ENCODE assay signal across 15 cellular contexts in the genomic region with DNA sequence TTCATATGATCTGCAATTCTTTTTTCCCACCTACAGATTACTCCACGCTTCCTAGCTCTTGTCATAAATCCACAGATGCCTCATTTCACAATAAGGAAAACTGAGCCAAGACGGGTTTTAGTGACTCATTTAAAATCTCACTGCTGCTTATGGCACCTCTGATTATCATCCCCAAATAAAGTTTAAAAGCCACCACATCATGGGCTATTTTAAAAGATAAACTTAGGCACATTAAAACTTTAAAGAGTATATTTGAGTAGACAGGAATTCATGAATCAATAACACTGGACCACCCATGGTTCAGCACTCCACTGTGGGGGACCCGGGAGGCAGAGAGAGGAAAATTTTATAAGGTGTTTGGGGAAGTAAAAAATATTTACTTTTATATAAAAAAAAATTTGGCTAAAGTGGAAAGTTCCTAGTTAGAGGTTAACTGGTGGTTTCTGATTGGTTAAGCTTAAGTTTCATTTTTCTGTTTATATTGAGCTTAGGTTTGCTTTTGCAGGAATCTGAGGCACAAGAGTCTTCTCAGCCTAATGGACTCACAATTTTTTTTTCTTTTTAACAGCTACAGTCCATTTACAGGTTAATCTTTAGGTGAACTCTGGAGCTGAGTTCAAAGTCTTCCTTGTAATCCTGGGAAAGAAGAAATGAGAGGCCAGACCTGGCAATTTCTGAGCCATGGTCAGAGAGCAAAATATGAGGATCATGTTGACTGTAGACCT. TPM values are rescaled to one million over a fixed set of nuclear protein-coding genes. Genes with fewer than 3 reads are reported as not detected.
DNase-seq lines count a peak whose midpoint lies in the region; ATAC-seq, FAIRE-seq and TF ChIP-seq lines count a peak whose summit lies in the region.
"Had no signal": no experiment of that assay in that cellular context is flagged by ENCODE, and none has a peak within 500 bp of the region (broad histone marks: within the 10 kb centered on the region; RNA-seq: fewer than 3 reads in every experiment).

No MANE protein-coding gene starts in this region.

- H3K9me3 ChIP-seq in pancreas = no peaks in the 10 kb centered on the region
- H3K9me3 ChIP-seq in uterus = no peaks in the 10 kb centered on the region

- H3K4me3 ChIP-seq in BJ (ENCODE audit: low read depth, low read length) (no peak overlapping the region), pancreas (peak overlapping the region in 2 of 4 donors; percentile 13 to 15), uterus (no peak overlapping the region)

- 7 to 17% methylated on average over 3 of the region's 3 CpGs for WGBS in pancreas, 2 donors

- no peaks in the 10 kb centered on the region for H3K36me3 ChIP-seq in BJ (ENCODE audit: control insufficient read depth, insufficient read depth, low read length)
- H3K36me3 ChIP-seq in pancreas = no peaks in the 10 kb centered on the region
- no peaks in the 10 kb centered on the region for H3K36me3 ChIP-seq in uterus

- ATAC-seq in pancreas (peak; percentile 83 to 87 (median 86)), GM21360 (IDR thresholded peaks at IDR 0.05; ENCODE audit: unreplicated experiment) (no peak), GM21423 (IDR thresholded peaks at IDR 0.05; ENCODE audit: unreplicated experiment) (no peak)
- ATAC-seq: stimulated activated naive CD8-positive, alpha-beta T cell treated with anti-CD3 and anti-CD28 coated beads, Interleukin-15, amount 100 ng/mL, for 72 hours had no signal

- H3K27me3 ChIP-seq in BJ (ENCODE audit: control insufficient read depth, insufficient read depth, low read length) (peaks cover 12% of the 10 kb centered on the region), pancreas (no peaks in the 10 kb centered on the region), uterus (no peaks in the 10 kb centered on the region)

- TF ChIP-seq CTCF in BJ (IDR thresholded peaks at IDR 0.05; ENCODE audit: insufficient read depth, low read depth, low read length) = no peak
- TF ChIP-seq CTCF in RWPE1 (conservative IDR thresholded peaks at IDR 0.05; ENCODE audit: low read depth) = no peak
- TF ChIP-seq CTCF in pancreas (IDR thresholded peaks at IDR 0.05) = no peak
- no peak for TF ChIP-seq CTCF in uterus (IDR thresholded peaks at IDR 0.05)

- intact Hi-C loops in pancreas (cut with DNase I) (no loop called here), uterus (cut with DNase I; ENCODE audit: low total_unique reads) (no loop called here)

- H3K4me1 ChIP-seq in pancreas (peaks cover 20 to 25% (median 21%) of the 10 kb centered on the region in 3 donors), uterus (no peaks in the 10 kb centered on the region)

- POLR2A ChIA-PET in BJ (lab: Charles Lee) (interaction anchor here (0.7 kb wide), 1 partner anchor 24 kb away, joined by 4 read pairs; no protein-coding TSS in a partner anchor), RWPE1 (lab: Yijun Ruan, JAX; ENCODE audit: low non-redundant PET) (no interaction called here)

- no peak for FAIRE-seq in pancreas (lab: Jason Lieb, UNC)

- H3K27ac ChIP-seq in RWPE1 (no peak overlapping the region), pancreas (peak overlapping the region; percentile 8 to 78 (median 45)), uterus (no peak overlapping the region)
- H3K27ac ChIP-seq: epithelial cell of prostate had no signal

- CTCF ChIA-PET in BJ (lab: Yijun Ruan, JAX) (interaction anchor here (1.1 to 2.5 kb wide), 6 partner anchors 10 to 49 kb away, joined by 3 to 10 read pairs (median 4); no protein-coding TSS in a partner anchor), RWPE1 (lab: Yijun Ruan, JAX) (interaction anchor here (0.6 to 0.7 kb wide), 2 partner anchors 22 to 179 kb away, joined by 3 read pairs; no protein-coding TSS in a partner anchor)

- no peak for TF ChIP-seq POLR2A in uterus (IDR thresholded peaks at IDR 0.05)

- DNase-seq in BJ (ENCODE audit: low read depth) (peak; percentile 53), RWPE1 (ENCODE audit: low spot score) (peak; percentile 23), fibroblast of peridontal ligament (ENCODE audit: extremely low read depth) (peak; percentile 78), pancreas (no peak), uterus (no peak)
- DNase-seq in stimulated activated CD4-positive, alpha-beta T cell treated with anti-CD3 and anti-CD28 coated beads, Interleukin-12 subunit alpha, Interleukin-12 subunit beta, amount 100 ng/mL, for 4 hours = no peak
- DNase-seq: activated CD4-positive, alpha-beta T cell treated with anti-CD3 and anti-CD28 coated beads, Interleukin-2, amount 50 U/mL, for 4 hours; activated naive CD4-positive, alpha-beta T cell; CD4-positive, CD25-positive, alpha-beta regulatory T cell; NCI-H2081; stimulated activated naive CD8-positive, alpha-beta T cell treated with anti-CD3 and anti-CD28 coated beads, Interleukin-15, amount 100 ng/mL, for 72 hours; T-helper 1 cell had no signal

RNA-seq across cellular contexts. Expression of gene DNAH14, which starts 55.7 kb away (rescaled TPM):
- polyA plus RNA-seq in BJ (2011; rRNA removed) = 1.6 and 4.1 TPM in 2 replicates
- polyA minus RNA-seq in BJ (2011; rRNA and poly(A)+ RNA removed) = 0.51 and 0.62 TPM in 2 replicates
- 10 to 100 TPM; 15.3 to 27.6 (median 19.9) TPM for total RNA-seq in pancreas
- 1 to 10 TPM; 7.9 to 9.0 TPM for polyA plus RNA-seq in pancreas
- 100 to 1,000 TPM in 1 of 4 donors, 1 to 10 TPM in 1, under 1 TPM in 2; under 0.01 to 142 (median 4.1) TPM for total RNA-seq in uterus
- total RNA-seq: CD4-positive, CD25-positive, alpha-beta regulatory T cell had no signal

Comparison
In these comparisons a context has a peak if more than half of its experiments do, and no peak if none do; other contexts are left out.
1. DNase-seq: peak in BJ (single experiment), RWPE1 (single experiment) and fibroblast of peridontal ligament (single experiment); none in pancreas (0 of 6), uterus (0 of 2) and stimulated activated CD4-positive, alpha-beta T cell treated with anti-CD3 and anti-CD28 coated beads, Interleukin-12 subunit alpha, Interleukin-12 subunit beta, amount 100 ng/mL, for 4 hours (single experiment).
2. H3K27ac ChIP-seq: peak in pancreas (4 of 4); none in RWPE1 (single experiment) and uterus (0 of 2).
3. ATAC-seq: peak in pancreas (4 of 4); none in GM21360 (single experiment) and GM21423 (single experiment).